ENCODE assay signal across 1 cellular context in the genomic region with DNA sequence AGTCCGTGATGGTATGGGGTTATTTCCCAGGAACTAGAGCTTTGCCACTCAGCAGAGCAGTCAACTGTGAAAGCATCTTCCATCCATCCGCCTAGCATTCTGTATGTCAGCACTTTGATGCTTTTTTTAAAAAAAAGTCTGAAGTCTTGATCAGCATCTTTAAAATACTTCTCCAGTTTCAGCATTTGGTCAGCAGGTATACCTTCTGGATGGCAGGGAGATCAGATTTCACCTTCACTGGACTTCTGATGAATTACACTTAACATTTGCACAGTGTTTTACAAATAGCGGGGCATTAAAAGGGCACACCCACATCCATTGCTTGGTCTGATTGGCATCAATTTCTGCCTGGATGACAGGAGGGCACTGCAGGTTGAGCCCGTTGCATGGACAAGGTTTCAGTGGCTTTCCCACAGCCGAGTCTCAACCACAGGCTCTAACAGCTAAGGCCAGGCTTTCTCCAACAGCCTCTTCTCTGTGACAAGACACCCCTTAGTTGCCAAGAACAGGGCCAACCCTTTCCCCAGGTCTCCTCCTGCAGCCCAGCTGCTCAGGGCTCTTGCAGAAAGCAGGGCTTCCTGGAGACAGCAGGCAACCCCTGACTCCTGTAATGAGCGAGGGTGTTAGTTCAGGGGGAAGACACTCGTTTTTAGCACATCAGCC.
A peak's percentile ranks its signal among the peaks of the same experiment; 100 is the strongest.
TF ChIP-seq lines count a peak whose summit lies in the region.

No MANE protein-coding gene starts in this region.

TF ChIP-seq in K562, 482 proteins besides CTCF, POLR2A, EP300 and RAD21:
- TF ChIP-seq CREM (IDR thresholded peaks at IDR 0.05; ENCODE audit: low read depth) (no peak), ILF3 (IDR thresholded peaks at IDR 0.05; ENCODE audit: borderline replicate concordance) (no peak), ZNF785 (CRISPR knock-in tag; IDR thresholded peaks at IDR 0.05) (no peak), ATF1 (CRISPR knock-in tag; IDR thresholded peaks at IDR 0.05) (no peak), ATF1 (tag; IDR thresholded peaks at IDR 0.05) (no peak), ARNT (IDR thresholded peaks at IDR 0.05) (no peak), ZNF316 (IDR thresholded peaks at IDR 0.05) (peak; percentile 0; the same call in 1 of the 2 replicates)
